Comparison of ENCODE assay signal across 18 cellular contexts in genomic region chr7:75735581-75736350, GRCh38. TPM values are rescaled to one million over a fixed set of nuclear protein-coding genes. Genes with fewer than 3 reads are reported as not detected.
DNase-seq lines count a peak whose midpoint lies in the region; ATAC-seq and TF ChIP-seq lines count a peak whose summit lies in the region.
"Had no signal": no experiment of that assay in that cellular context is flagged by ENCODE, and none has a peak within 500 bp of the region (broad histone marks: within the 10 kb centered on the region; RNA-seq: fewer than 3 reads in every experiment).

No MANE protein-coding gene starts in this region.

- intact Hi-C loops in tibial artery (cut with DNase I; ENCODE audit: low total_unique reads) = loop anchor here (10.0 kb wide), 1 partner anchor 81 kb away; no protein-coding TSS in a partner anchor
- intact Hi-C loops in CD4-positive, alpha-beta T cell (cut with DNase I, micrococcal nuclease) = loop anchor here in 1 of 2 experiments (5.0 kb wide), 2 partner anchors 208 to 657 kb away; no protein-coding TSS in a partner anchor

- H3K4me3 Mint-ChIP-seq in WTC11 (no peak overlapping the region), neural crest cell (peak overlapping the region; percentile 17)
- no peak overlapping the region for H3K4me3 Mint-ChIP-seq in effector memory CD8-positive, alpha-beta T cell
- H3K4me3 Mint-ChIP-seq in CD4-positive, alpha-beta T cell = no peak overlapping the region

- H3K27ac ChIP-seq in HEK293 (ENCODE audit: extremely low read depth, low read depth, low read length) = no peak overlapping the region
- peak overlapping the region; percentile 76 to 95 for H3K27ac ChIP-seq in tibial artery
- H3K27ac ChIP-seq in CD4-positive, alpha-beta T cell (ENCODE audit: low read depth, low read length) = no peak overlapping the region
- H3K27ac ChIP-seq: HL-60, KMS-11 had no signal

- no peak overlapping the region for H3K4me3 ChIP-seq in HEK293 (ENCODE audit: low read depth, low read length)
- H3K4me3 ChIP-seq in tibial artery = peak overlapping the region; percentile 99 to 100

- TF ChIP-seq CTCF in HEK293 (tag by site-specific recombination; IDR thresholded peaks at IDR 0.05) = no peak
- no peak for TF ChIP-seq CTCF in WTC11 (IDR thresholded peaks at IDR 0.05)
- TF ChIP-seq CTCF in neural crest cell (conservative IDR thresholded peaks at IDR 0.05) = no peak
- no peak for TF ChIP-seq CTCF in tibial artery (IDR thresholded peaks at IDR 0.05)
- TF ChIP-seq CTCF in CD4-positive, alpha-beta T cell (IDR thresholded peaks at IDR 0.05) = no peak

- no peaks in the 10 kb centered on the region for H3K9me3 Mint-ChIP-seq in WTC11
- H3K9me3 Mint-ChIP-seq in neural crest cell = no peaks in the 10 kb centered on the region
- H3K9me3 Mint-ChIP-seq in effector memory CD8-positive, alpha-beta T cell = no peaks in the 10 kb centered on the region
- no peaks in the 10 kb centered on the region for H3K9me3 Mint-ChIP-seq in CD4-positive, alpha-beta T cell
- H3K9me3 Mint-ChIP-seq: CD4-positive, CD25-positive, alpha-beta regulatory T cell had no signal

- H3K4me1 Mint-ChIP-seq in WTC11 (peaks cover 29% of the 10 kb centered on the region), neural crest cell (peaks cover 38% of the 10 kb centered on the region)
- peaks cover 30 to 36% of the 10 kb centered on the region in 2 donors for H3K4me1 Mint-ChIP-seq in effector memory CD8-positive, alpha-beta T cell (ENCODE audit: low read depth in 2 of 2)
- peaks cover 12% of the 10 kb centered on the region for H3K4me1 Mint-ChIP-seq in CD4-positive, alpha-beta T cell (ENCODE audit: low read depth)

- H3K4me1 ChIP-seq in HEK293 (ENCODE audit: control insufficient read depth, insufficient read depth, low read length) (no peaks in the 10 kb centered on the region), tibial artery (peaks cover 4 to 69% (median 39%) of the 10 kb centered on the region in 4 donors)
- H3K4me1 ChIP-seq: BE2C, Caco-2 had no signal

- H3K36me3 ChIP-seq in HEK293 (ENCODE audit: control insufficient read depth in 2 of 2, insufficient read depth in 1 of 2, low read length in 2 of 2) (no peaks in the 10 kb centered on the region), tibial artery (peaks cover 0 to 6% (median 0%) of the 10 kb centered on the region in 3 donors)
- H3K36me3 ChIP-seq: BE2C had no signal

- DNase-seq in WTC11 (ENCODE audit: low spot score) (no peak), neural crest cell (ENCODE audit: low read depth, low spot score) (no peak), tibial artery (no peak)
- no peak for DNase-seq in effector memory CD8-positive, alpha-beta T cell
- no peak for DNase-seq in CD4-positive, alpha-beta T cell
- DNase-seq: ACHN; BE2C; C1 segment of cervical spinal cord; Caco-2; CD4-positive, CD25-positive, alpha-beta regulatory T cell; GOT3; H7 had no signal

- H3K27ac Mint-ChIP-seq in WTC11 (no peak overlapping the region), neural crest cell (ENCODE audit: unreplicated experiment) (no peak overlapping the region)
- no peak overlapping the region for H3K27ac Mint-ChIP-seq in effector memory CD8-positive, alpha-beta T cell
- H3K27ac Mint-ChIP-seq in CD4-positive, alpha-beta T cell = no peak overlapping the region
- H3K27ac Mint-ChIP-seq: CD4-positive, CD25-positive, alpha-beta regulatory T cell had no signal

- H3K36me3 Mint-ChIP-seq in WTC11 = no peaks in the 10 kb centered on the region
- no peaks in the 10 kb centered on the region for H3K36me3 Mint-ChIP-seq in neural crest cell (ENCODE audit: low read depth)
- peaks cover 14% of the 10 kb centered on the region for H3K36me3 Mint-ChIP-seq in effector memory CD8-positive, alpha-beta T cell (ENCODE audit: insufficient read depth)
- peaks cover 4% of the 10 kb centered on the region for H3K36me3 Mint-ChIP-seq in CD4-positive, alpha-beta T cell (ENCODE audit: low read depth)
- H3K36me3 Mint-ChIP-seq: CD4-positive, CD25-positive, alpha-beta regulatory T cell had no signal

- H3K9me3 ChIP-seq in HEK293 (ENCODE audit: control insufficient read depth, insufficient read depth, low read depth, low read length) = no peaks in the 10 kb centered on the region
- H3K9me3 ChIP-seq in tibial artery = no peaks in the 10 kb centered on the region
- no peaks in the 10 kb centered on the region for H3K9me3 ChIP-seq in CD4-positive, alpha-beta T cell (ENCODE audit: control insufficient read depth, low read length)
- H3K9me3 ChIP-seq: BE2C, Caco-2 had no signal

- H3K27me3 ChIP-seq in tibial artery = no peaks in the 10 kb centered on the region
- no peaks in the 10 kb centered on the region for H3K27me3 ChIP-seq in CD4-positive, alpha-beta T cell (ENCODE audit: control insufficient read depth, insufficient read depth, low read length)
- H3K27me3 ChIP-seq: BE2C had no signal

- no peak for ATAC-seq in WTC11
- ATAC-seq in HG03354 (IDR thresholded peaks at IDR 0.05; ENCODE audit: poor library complexity, severe bottlenecking, unreplicated experiment) = no peak
- no peak for ATAC-seq in effector memory CD8-positive, alpha-beta T cell (replicated peaks)
- no peak for ATAC-seq in CD4-positive, alpha-beta T cell (ENCODE audit: poor library complexity)
- ATAC-seq: HCT116 had no signal

- CTCF ChIA-PET in HEK293 (lab: Yijun Ruan, JAX) = interaction anchor here (1.9 kb wide), 1 partner anchor 26 kb away, joined by 8 read pairs; no protein-coding TSS in a partner anchor
- CTCF ChIA-PET in WTC11 (lab: Charles Lee) = no interaction called here
- CTCF ChIA-PET in CD4-positive, alpha-beta T cell (lab: Charles Lee) = no interaction called here

- peaks cover 32% of the 10 kb centered on the region for H3K27me3 Mint-ChIP-seq in WTC11 (ENCODE audit: low read depth)
- H3K27me3 Mint-ChIP-seq in neural crest cell (ENCODE audit: low read depth) = peaks cover 22% of the 10 kb centered on the region
- H3K27me3 Mint-ChIP-seq in effector memory CD8-positive, alpha-beta T cell = no peaks in the 10 kb centered on the region
- H3K27me3 Mint-ChIP-seq in CD4-positive, alpha-beta T cell = peaks cover 4% of the 10 kb centered on the region

- POLR2A ChIA-PET in HEK293 (lab: Yijun Ruan, JAX) (no interaction called here), WTC11 (lab: Charles Lee) (no interaction called here)
- POLR2A ChIA-PET in CD4-positive, alpha-beta T cell (lab: Charles Lee) = no interaction called here

TF ChIP-seq in HEK293, 187 proteins besides CTCF, POLR2A, EP300 and RAD21:
- TF ChIP-seq ZNF184 (tag by site-specific recombination; IDR thresholded peaks at IDR 0.05) (no peak), ZNF391 (tag by site-specific recombination; IDR thresholded peaks at IDR 0.05; ENCODE audit: borderline replicate concordance, low read depth) (no peak), ZNF121 (tag by site-specific recombination; IDR thresholded peaks at IDR 0.05) (peak; percentile 95), ZXDB (tag by site-specific recombination; IDR thresholded peaks at IDR 0.05) (no peak)

TF ChIP-seq in WTC11, 78 proteins besides CTCF, POLR2A, EP300 and RAD21:
- peak; percentile 92 for TF ChIP-seq ZNF121 (CRISPR knock-in tag; IDR thresholded peaks at IDR 0.05)
- no peak for TF ChIP-seq HMGA2 (CRISPR knock-in tag; IDR thresholded peaks at IDR 0.05)

RNA-seq across cellular contexts. Expression of gene HIP1, which starts 3.0 kb away (rescaled TPM):
- 75.8 to 86.3 TPM (median 85.0 TPM) in 3 replicates for total RNA-seq in WTC11 (2021)
- 84.4 and 87.3 TPM in 2 replicates for total RNA-seq in neural crest cell
- total RNA-seq in CD4-positive, alpha-beta T cell = 1 to 10 TPM; 1.5 to 1.7 TPM

RNA-seq across cellular contexts. Expression of gene CCL26, which starts 36.2 kb away (rescaled TPM):
- total RNA-seq in WTC11 (2021) (9.8 to 19.5 TPM (median 18.5 TPM) in 3 replicates), neural crest cell (not detected in 2 replicates)
- total RNA-seq in CD4-positive, alpha-beta T cell = not detected
- total RNA-seq: Caco-2; CD4-positive, CD25-positive, alpha-beta regulatory T cell; HT1080 had no signal

Comparison
In these comparisons a context has a peak if more than half of its experiments do, and no peak if none do; other contexts are left out.
1. H3K27ac ChIP-seq: peak in tibial artery (2 of 2); none in HEK293 (single experiment) and CD4-positive, alpha-beta T cell (single experiment).
2. RNA of gene HIP1, which starts 3.0 kb away (total RNA-seq): 84.4 to 87.3 TPM in neural crest cell and 75.8 to 86.3 TPM in WTC11; 1.5 to 1.7 TPM in CD4-positive, alpha-beta T cell; every median in the first group is over 10 times any median in the second.
3. RNA of gene CCL26, which starts 36.2 kb away (total RNA-seq): 9.8 to 19.5 TPM in WTC11; not detected in neural crest cell and not detected in CD4-positive, alpha-beta T cell; every median in the first group is over 10 times any median in the second.
4. Of the 8 proteins assayed by ChIP-seq in both HEK293 and WTC11: peak only in HEK293: none; only in WTC11: none; in both: ZNF121; in neither: 7.